In the genomic region with DNA sequence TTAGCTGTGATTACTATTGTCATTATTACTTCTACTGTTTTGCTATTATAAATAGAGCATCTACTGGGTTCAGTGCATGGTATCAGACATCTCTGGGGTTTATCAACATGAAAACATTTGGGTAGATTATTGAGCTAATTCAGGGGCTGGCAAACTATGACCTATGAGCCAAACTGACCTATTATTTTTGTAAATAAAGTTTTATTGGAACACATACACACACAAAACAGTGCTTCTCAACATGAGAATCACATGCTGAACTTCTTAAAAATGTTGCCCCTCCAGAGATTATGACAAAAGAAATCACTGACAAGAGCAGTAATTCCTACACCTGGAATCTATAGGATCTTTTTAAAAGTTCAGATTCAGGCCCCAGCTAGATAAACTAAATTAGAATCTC, we compare ENCODE assay signal across 19 cellular contexts.
"Had no signal": no experiment of that assay in that cellular context is flagged by ENCODE, and none has a peak within 500 bp of the region (broad histone marks: within the 10 kb centered on the region; RNA-seq: fewer than 3 reads in every experiment).

No MANE protein-coding gene starts in this region.

- DNase-seq: islet precursor cell; left ventricle myocardium inferior; midbrain; mucosa of descending colon; naive thymus-derived CD4-positive, alpha-beta T cell; ovary; stimulated activated CD4-positive, alpha-beta T cell treated with anti-CD3 and anti-CD28 coated beads, Interleukin-12 subunit alpha, Interleukin-12 subunit beta, amount 100 ng/mL, for 4 hours; stimulated activated CD4-positive, alpha-beta T cell treated with anti-CD3 and anti-CD28 coated beads, Interleukin-15, amount 100 ng/mL, for 24 hours; stimulated activated CD4-positive, alpha-beta T cell treated with anti-CD3 and anti-CD28 coated beads, Interleukin-2, amount 100 ng/mL, for 24 hours; stimulated activated CD4-positive, alpha-beta T cell treated with anti-CD3 and anti-CD28 coated beads, Interleukin-4, amount 100 ng/mL, for 1 hour; stimulated activated naive CD4-positive, alpha-beta T cell treated with Interleukin-2 at 50 U/mL for 16 hours; stimulated activated naive CD8-positive, alpha-beta T cell treated with anti-CD3 and anti-CD28 coated beads, Interleukin-15, amount 100 ng/mL, for 72 hours; substantia nigra; uterus had no signal

- H3K9me3 Mint-ChIP-seq: naive thymus-derived CD4-positive, alpha-beta T cell; natural killer cell treated with Interleukin-12 subunit alpha and Interleukin-12 subunit beta and Interleukin-15 and Interleukin-18, amount 100 ng/mL, for 72 hours; stimulated activated memory B cell treated with anti-CD40 and anti-IgM and Interleukin-4, amounts not matched to agents 10 μg/mL and 1 μg/mL and 100 μg/mL, for 72 hours; stimulated activated naive CD8-positive, alpha-beta T cell treated with anti-CD3 and anti-CD28 coated beads, Interleukin-15, amount 100 ng/mL, for 72 hours; type B pancreatic cell had no signal

- H3K4me1 Mint-ChIP-seq: stimulated activated memory B cell treated with anti-CD40 and anti-IgM and Interleukin-4, amounts not matched to agents 10 μg/mL and 1 μg/mL and 100 μg/mL, for 72 hours; stimulated activated naive CD8-positive, alpha-beta T cell treated with anti-CD3 and anti-CD28 coated beads, Interleukin-15, amount 100 ng/mL, for 72 hours had no signal

- H3K27me3 Mint-ChIP-seq: naive thymus-derived CD4-positive, alpha-beta T cell; natural killer cell treated with Interleukin-12 subunit alpha and Interleukin-12 subunit beta and Interleukin-15 and Interleukin-18, amount 100 ng/mL, for 72 hours; progenitor cell of endocrine pancreas; stimulated activated memory B cell treated with anti-CD40 and anti-IgM and Interleukin-4, amounts not matched to agents 10 μg/mL and 1 μg/mL and 100 μg/mL, for 72 hours; stimulated activated naive CD8-positive, alpha-beta T cell treated with anti-CD3 and anti-CD28 coated beads, Interleukin-15, amount 100 ng/mL, for 72 hours; type B pancreatic cell had no signal

- ATAC-seq: mucosa of descending colon; naive thymus-derived CD4-positive, alpha-beta T cell; natural killer cell treated with Interleukin-12 subunit alpha and Interleukin-12 subunit beta and Interleukin-15 and Interleukin-18, amount 100 ng/mL, for 72 hours; sciatic nerve; stimulated activated memory B cell treated with anti-CD40 and anti-IgM and Interleukin-4, amounts not matched to agents 10 μg/mL and 1 μg/mL and 100 μg/mL, for 72 hours; stimulated activated naive CD8-positive, alpha-beta T cell treated with anti-CD3 and anti-CD28 coated beads, Interleukin-15, amount 100 ng/mL, for 72 hours had no signal

- H3K27ac Mint-ChIP-seq: natural killer cell treated with Interleukin-12 subunit alpha and Interleukin-12 subunit beta and Interleukin-15 and Interleukin-18, amount 100 ng/mL, for 72 hours; progenitor cell of endocrine pancreas; stimulated activated memory B cell treated with anti-CD40 and anti-IgM and Interleukin-4, amounts not matched to agents 10 μg/mL and 1 μg/mL and 100 μg/mL, for 72 hours; stimulated activated naive CD8-positive, alpha-beta T cell treated with anti-CD3 and anti-CD28 coated beads, Interleukin-15, amount 100 ng/mL, for 72 hours; type B pancreatic cell had no signal

- H3K4me3 Mint-ChIP-seq: naive thymus-derived CD4-positive, alpha-beta T cell; natural killer cell treated with Interleukin-12 subunit alpha and Interleukin-12 subunit beta and Interleukin-15 and Interleukin-18, amount 100 ng/mL, for 72 hours; stimulated activated memory B cell treated with anti-CD40 and anti-IgM and Interleukin-4, amounts not matched to agents 10 μg/mL and 1 μg/mL and 100 μg/mL, for 72 hours; stimulated activated naive CD8-positive, alpha-beta T cell treated with anti-CD3 and anti-CD28 coated beads, Interleukin-15, amount 100 ng/mL, for 72 hours; type B pancreatic cell had no signal
